Comparison of ENCODE assay signal across 12 cellular contexts in the genomic region with DNA sequence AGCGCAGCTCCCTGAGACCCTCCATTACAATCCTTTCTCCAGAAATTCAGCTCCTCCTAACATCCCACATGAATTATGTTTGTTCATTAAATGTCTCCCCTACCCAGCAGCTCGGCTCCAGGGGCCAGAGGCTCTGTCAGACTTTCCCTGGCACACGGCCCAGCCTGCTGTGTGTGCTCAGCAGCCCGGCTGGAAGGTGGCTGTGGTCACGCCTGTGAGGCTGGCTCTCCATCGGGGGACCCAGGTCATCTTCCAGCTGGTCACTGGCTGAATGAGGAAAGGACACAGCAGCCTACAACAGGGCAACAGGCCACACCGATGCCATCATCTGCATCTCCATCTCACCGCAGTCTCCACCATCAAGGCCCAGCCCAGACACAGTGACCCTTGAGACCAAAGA.
DNase-seq lines count a peak whose midpoint lies in the region; ATAC-seq and TF ChIP-seq lines count a peak whose summit lies in the region.
"Had no signal": no experiment of that assay in that cellular context is flagged by ENCODE, and none has a peak within 500 bp of the region (broad histone marks: within the 10 kb centered on the region; RNA-seq: fewer than 3 reads in every experiment).

No MANE protein-coding gene starts in this region.

- H3K36me3 ChIP-seq in sigmoid colon = peaks cover 0 to 4% (median 0%) of the 10 kb centered on the region in 4 donors

- TF ChIP-seq EP300 in sigmoid colon (IDR thresholded peaks at IDR 0.05) = no peak

- intact Hi-C loops in sigmoid colon (cut with DNase I) = no loop called here

- no peak for TF ChIP-seq POLR2A in sigmoid colon (IDR thresholded peaks at IDR 0.05)

- TF ChIP-seq CTCF in glutamatergic neuron (IDR thresholded peaks at IDR 0.05; ENCODE audit: partially characterized antibody, unreplicated experiment) (no peak), sigmoid colon (IDR thresholded peaks at IDR 0.05) (no peak)

- peak overlapping the region; percentile 79 for H3K27ac Mint-ChIP-seq in glutamatergic neuron (ENCODE audit: unreplicated experiment)
- H3K27ac Mint-ChIP-seq: activated naive CD4-positive, alpha-beta T cell treated with anti-CD3 and anti-CD28 coated beads, Interleukin-2, amount 50 U/mL, for 72 hours had no signal

- peaks cover 14% of the 10 kb centered on the region for H3K27me3 Mint-ChIP-seq in glutamatergic neuron (ENCODE audit: unreplicated experiment)

- no peaks in the 10 kb centered on the region for H3K27me3 ChIP-seq in sigmoid colon
- H3K27me3 ChIP-seq: esophagus squamous epithelium had no signal

- H3K4me1 ChIP-seq in sigmoid colon = peaks cover 0 to 16% (median 0%) of the 10 kb centered on the region in 4 donors

- H3K9me3 ChIP-seq in sigmoid colon = no peaks in the 10 kb centered on the region
- H3K9me3 ChIP-seq: esophagus squamous epithelium had no signal

- H3K4me3 Mint-ChIP-seq in glutamatergic neuron (ENCODE audit: unreplicated experiment) = no peak overlapping the region

- ATAC-seq in HG02763 (IDR thresholded peaks at IDR 0.05; ENCODE audit: unreplicated experiment) (no peak), HG02885 (IDR thresholded peaks at IDR 0.05; ENCODE audit: poor library complexity, unreplicated experiment) (no peak)
- ATAC-seq: activated naive CD4-positive, alpha-beta T cell treated with anti-CD3 and anti-CD28 coated beads, Interleukin-2, amount 50 U/mL, for 72 hours had no signal

- H3K9me3 Mint-ChIP-seq in glutamatergic neuron (ENCODE audit: unreplicated experiment) = peaks cover 7% of the 10 kb centered on the region
- H3K9me3 Mint-ChIP-seq: activated naive CD4-positive, alpha-beta T cell treated with anti-CD3 and anti-CD28 coated beads, Interleukin-2, amount 50 U/mL, for 72 hours had no signal

- H3K4me3 ChIP-seq in sigmoid colon = no peak overlapping the region
- H3K4me3 ChIP-seq: esophagus squamous epithelium had no signal

- H3K27ac ChIP-seq in sigmoid colon = no peak overlapping the region
- H3K27ac ChIP-seq: esophagus squamous epithelium had no signal

- H3K4me1 Mint-ChIP-seq in glutamatergic neuron (ENCODE audit: low read depth, unreplicated experiment) = peaks cover 14% of the 10 kb centered on the region

- WGBS in sigmoid colon, 2 donors = 67 to 72% methylated on average over 8 of the region's 8 CpGs

- H3K36me3 Mint-ChIP-seq in glutamatergic neuron (ENCODE audit: unreplicated experiment) = no peaks in the 10 kb centered on the region
- H3K36me3 Mint-ChIP-seq: activated naive CD4-positive, alpha-beta T cell treated with anti-CD3 and anti-CD28 coated beads, Interleukin-2, amount 50 U/mL, for 72 hours had no signal

- DNase-seq in DMS79 treated with DMSO at 0.1 percent for 48 hours (lab: John Stamatoyannopoulos, UW) (peak; percentile 72), NCI-H345 (lab: John Stamatoyannopoulos, UW) (peak; percentile 63), glutamatergic neuron (no peak), sigmoid colon (peak; percentile 62), SKM-1 (lab: John Stamatoyannopoulos, UW; ENCODE audit: unreplicated experiment) (no peak), NCI-H82 (lab: John Stamatoyannopoulos, UW) (no peak)
- DNase-seq: esophagus squamous epithelium, GF-D8, NCI-H2227 treated with DMSO at 0.1 percent for 48 hours had no signal

Comparison
In these comparisons a context has a peak if more than half of its experiments do, and no peak if none do; other contexts are left out.
1. DNase-seq: peak in DMS79 treated with DMSO at 0.1 percent for 48 hours (single experiment), NCI-H345 (single experiment) and sigmoid colon (single experiment); none in glutamatergic neuron (single experiment), SKM-1 (single experiment) and NCI-H82 (single experiment).